In genomic region chr10:117175215-117175900, GRCh38 we compare ENCODE assay signal across 8 cellular contexts. TPM values are rescaled to one million over a fixed set of nuclear protein-coding genes. Genes with fewer than 3 reads are reported as not detected.
DNase-seq lines count a peak whose midpoint lies in the region; ATAC-seq and TF ChIP-seq lines count a peak whose summit lies in the region.

No MANE protein-coding gene starts in this region.

- DNase-seq in AG10803 (ENCODE audit: low read depth): no peak
- peak; percentile 18 for DNase-seq in SK-N-DZ (ENCODE audit: low spot score)
- DNase-seq in endothelial cell (ENCODE audit: low spot score): peak; percentile 26
- DNase-seq in naive thymus-derived CD8-positive, alpha-beta T cell: peak in 4 of 10 donors; percentile 20 to 40 (median 26)
- no peak for DNase-seq in T-helper 9 cell
- no peak for DNase-seq in GM19238 (ENCODE audit: insufficient read length, low spot score)

- peak overlapping the region; percentile 85 for H3K4me3 Mint-ChIP-seq in endothelial cell (ENCODE audit: unreplicated experiment)
- peak overlapping the region; percentile 87 to 95 (median 92) for H3K4me3 Mint-ChIP-seq in naive thymus-derived CD8-positive, alpha-beta T cell

- H3K4me1 Mint-ChIP-seq in endothelial cell (ENCODE audit: unreplicated experiment): peaks cover 16% of the 10 kb centered on the region
- peaks cover 3 to 16% (median 15%) of the 10 kb centered on the region in 4 donors for H3K4me1 Mint-ChIP-seq in naive thymus-derived CD8-positive, alpha-beta T cell

- peak overlapping the region; percentile 53 for H3K4me3 ChIP-seq in AG10803 (ENCODE audit: low read length)

- TF ChIP-seq CTCF in AG10803 (conservative IDR thresholded peaks at IDR 0.05; ENCODE audit: low read length): no peak
- no peak for TF ChIP-seq CTCF in endothelial cell (IDR thresholded peaks at IDR 0.05; ENCODE audit: unreplicated experiment)

- peaks cover 7% of the 10 kb centered on the region for H3K27me3 Mint-ChIP-seq in endothelial cell (ENCODE audit: unreplicated experiment)
- peaks cover 18 to 33% (median 25%) of the 10 kb centered on the region in 5 donors for H3K27me3 Mint-ChIP-seq in naive thymus-derived CD8-positive, alpha-beta T cell

- H3K9me3 Mint-ChIP-seq in endothelial cell (ENCODE audit: unreplicated experiment): no peaks in the 10 kb centered on the region
- no peaks in the 10 kb centered on the region for H3K9me3 Mint-ChIP-seq in naive thymus-derived CD8-positive, alpha-beta T cell

- POLR2A ChIA-PET in naive thymus-derived CD8-positive, alpha-beta T cell (lab: Charles Lee): interaction anchor here (0.6 kb wide), 1 partner anchor 191 kb away, joined by 3 read pairs; no protein-coding TSS in a partner anchor

- ATAC-seq in GM18517 (IDR thresholded peaks at IDR 0.05; ENCODE audit: unreplicated experiment): peak; percentile 35
- peak; percentile 36 for ATAC-seq in HG02981 (IDR thresholded peaks at IDR 0.05; ENCODE audit: unreplicated experiment)
- ATAC-seq in naive thymus-derived CD8-positive, alpha-beta T cell: peak; percentile 64 to 65

- no peak overlapping the region for H3K27ac Mint-ChIP-seq in endothelial cell (ENCODE audit: unreplicated experiment)
- H3K27ac Mint-ChIP-seq in naive thymus-derived CD8-positive, alpha-beta T cell: peak overlapping the region; percentile 20 to 86 (median 64)

- no peaks in the 10 kb centered on the region for H3K36me3 Mint-ChIP-seq in endothelial cell (ENCODE audit: low read depth, unreplicated experiment)
- H3K36me3 Mint-ChIP-seq in naive thymus-derived CD8-positive, alpha-beta T cell: no peaks in the 10 kb centered on the region

RNA-seq across cellular contexts. Expression of gene KCNK18, which starts 21.9 kb away (rescaled TPM):
- not detected in 2 replicates for polyA plus RNA-seq in SK-N-DZ (2014; cell fraction: cytosol; rRNA removed)
- not detected in 2 replicates for polyA plus RNA-seq in SK-N-DZ (2014; cell fraction: nucleus; rRNA removed)
- total RNA-seq in endothelial cell (ENCODE audit: unreplicated experiment): 0.31 TPM
- not detected for total RNA-seq in naive thymus-derived CD8-positive, alpha-beta T cell
- not detected for polyA plus RNA-seq in naive thymus-derived CD8-positive, alpha-beta T cell

RNA-seq across cellular contexts. Expression of gene VAX1, which starts 37.3 kb away (rescaled TPM):
- not detected in 2 replicates for polyA plus RNA-seq in SK-N-DZ (2014; cell fraction: cytosol; rRNA removed)
- not detected in 2 replicates for polyA plus RNA-seq in SK-N-DZ (2014; cell fraction: nucleus; rRNA removed)
- total RNA-seq in endothelial cell (ENCODE audit: unreplicated experiment): 26.3 TPM
- total RNA-seq in naive thymus-derived CD8-positive, alpha-beta T cell: not detected
- not detected for polyA plus RNA-seq in naive thymus-derived CD8-positive, alpha-beta T cell

Comparison
In these comparisons a context has a peak if more than half of its experiments do, and no peak if none do; other contexts are left out.
1. DNase-seq: peak in SK-N-DZ (single experiment) and endothelial cell (single experiment); none in AG10803 (single experiment), T-helper 9 cell (single experiment) and GM19238 (single experiment).
2. RNA of gene VAX1, which starts 37.3 kb away (total RNA-seq): 26.3 TPM in endothelial cell (single experiment); not detected in naive thymus-derived CD8-positive, alpha-beta T cell; every median in the first group is over 10 times any median in the second.
3. Peak in every context shown above with its lines, with median percentiles within 50 percentile points of each other: ATAC-seq.